19 cellular contexts compared by ENCODE assay signal in the genomic region with DNA sequence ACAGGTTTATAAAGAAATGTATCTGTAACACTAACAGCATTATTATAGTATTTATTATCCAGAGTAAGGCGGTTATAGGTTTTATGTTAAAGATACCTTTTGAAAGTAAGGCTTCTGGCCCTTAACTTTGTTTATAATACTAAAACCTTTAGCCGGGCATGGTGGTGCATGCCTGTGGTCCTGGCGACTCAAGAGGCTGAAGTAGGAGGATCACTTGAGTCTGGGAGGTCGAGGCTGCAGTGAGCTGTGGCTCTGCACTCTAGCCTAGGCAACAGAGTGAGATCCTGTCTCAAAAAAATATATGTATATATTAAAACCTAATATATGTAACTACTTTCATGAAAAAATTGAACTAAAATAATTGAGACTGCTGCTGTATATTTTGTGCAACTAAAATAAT.
DNase-seq lines count a peak whose midpoint lies in the region; ATAC-seq and TF ChIP-seq lines count a peak whose summit lies in the region.
"Had no signal": no experiment of that assay in that cellular context is flagged by ENCODE, and none has a peak within 500 bp of the region (broad histone marks: within the 10 kb centered on the region; RNA-seq: fewer than 3 reads in every experiment).

No MANE protein-coding gene starts in this region.

- H2AFZ ChIP-seq in H9 (ENCODE audit: low read length) (no peak overlapping the region), smooth muscle cell (ENCODE audit: low read depth) (no peak overlapping the region)

- H4K5ac ChIP-seq in H9 (ENCODE audit: insufficient read length, low read depth, low read length), result no peak overlapping the region

- H2BK15ac ChIP-seq in H9 (ENCODE audit: low read depth, low read length), result no peak overlapping the region

- H3K4me2 ChIP-seq in H9 (ENCODE audit: insufficient read depth, insufficient read length, low read length), result peak overlapping the region; percentile 8
- H3K4me2 ChIP-seq in smooth muscle cell, result peak overlapping the region; percentile 25

- WGBS in H9 (ENCODE audit: extremely low coverage, insufficient read length, low lambda C conversion rate), result no CpG with 5 or more reads among the region's 4 CpGs
- WGBS in smooth muscle cell (ENCODE audit: low lambda C conversion rate), result 86% methylated on average over 4 of the region's 4 CpGs

- H4K20me1 ChIP-seq in H9 (ENCODE audit: control insufficient read depth, insufficient read depth, insufficient read length) (no peaks in the 10 kb centered on the region), smooth muscle cell (ENCODE audit: low read depth) (no peaks in the 10 kb centered on the region)

- H3F3A ChIP-seq in smooth muscle cell (ENCODE audit: low read depth), result no peaks in the 10 kb centered on the region

- H2AK5ac ChIP-seq in H9 (ENCODE audit: insufficient read length, low read length), result no peak overlapping the region

- no peak overlapping the region for H4K91ac ChIP-seq in H9 (ENCODE audit: insufficient read length, low read depth, low read length)

- no peak overlapping the region for H2BK120ac ChIP-seq in H9 (ENCODE audit: low read depth, low read length, poor library complexity, severe bottlenecking)

- H3K27me3 Mint-ChIP-seq in H9 (ENCODE audit: low read depth), result no peaks in the 10 kb centered on the region
- H3K27me3 Mint-ChIP-seq: activated CD4-positive, alpha-beta memory T cell treated with anti-CD3 and anti-CD28 coated beads, Interleukin-2, amount 10 ng/mL, durations not matched to agents 7 days and 5 days; CD4-positive, alpha-beta T cell had no signal

- H3K9ac ChIP-seq in H9 (ENCODE audit: extremely low read depth, insufficient read length, low read length) (no peak overlapping the region), smooth muscle cell (ENCODE audit: low read depth) (peak overlapping the region; percentile 37)

- no peak overlapping the region for H3K27ac ChIP-seq in H9 (ENCODE audit: insufficient read length, low read depth, low read length)
- H3K27ac ChIP-seq in epithelial cell of prostate, result peak overlapping the region; percentile 69
- peak overlapping the region; percentile 76 for H3K27ac ChIP-seq in smooth muscle cell (ENCODE audit: low read depth)
- H3K27ac ChIP-seq in tibial artery, result no peak overlapping the region
- H3K27ac ChIP-seq: brain microvascular endothelial cell, vagina had no signal

- no peak overlapping the region for H3K4ac ChIP-seq in H9 (ENCODE audit: low read depth, low read length)

- H3K79me1 ChIP-seq in H9 (ENCODE audit: insufficient read depth, low read depth, low read length, poor library complexity, severe bottlenecking), result no peaks in the 10 kb centered on the region

- no peak overlapping the region for H3K56ac ChIP-seq in H9 (ENCODE audit: insufficient read length, low read depth, low read length)

- H3K4me3 ChIP-seq in smooth muscle cell (peak overlapping the region; percentile 26), tibial artery (no peak overlapping the region)
- H3K4me3 ChIP-seq: vagina had no signal

- no peak overlapping the region for H3K18ac ChIP-seq in H9 (ENCODE audit: insufficient read length, low read depth, low read length)

- no peaks in the 10 kb centered on the region for H3K23me2 ChIP-seq in H9 (ENCODE audit: insufficient read length, low read depth, low read length, poor library complexity, severe bottlenecking)

- no peak overlapping the region for H3K4me3 Mint-ChIP-seq in H9
- H3K4me3 Mint-ChIP-seq: activated CD4-positive, alpha-beta memory T cell treated with anti-CD3 and anti-CD28 coated beads, Interleukin-2, amount 10 ng/mL, durations not matched to agents 7 days and 5 days; CD4-positive, alpha-beta T cell had no signal

- H3K4me1 Mint-ChIP-seq in H9, result peaks cover 7 to 8% of the 10 kb centered on the region in 2 experiments
- H3K4me1 Mint-ChIP-seq: activated CD4-positive, alpha-beta memory T cell treated with anti-CD3 and anti-CD28 coated beads, Interleukin-2, amount 10 ng/mL, durations not matched to agents 7 days and 5 days had no signal

- H3K14ac ChIP-seq in H9 (ENCODE audit: insufficient read depth, low read length), result no peak overlapping the region

- intact Hi-C loops in tibial artery (cut with DNase I; ENCODE audit: low total_unique reads), result no loop called here

- DNase-seq in H9 (no peak), NCI-H345 (lab: John Stamatoyannopoulos, UW) (peak; percentile 70), epithelial cell of prostate (ENCODE audit: low read depth, low spot score) (no peak), smooth muscle cell (lab: John Stamatoyannopoulos, UW; ENCODE audit: unreplicated experiment) (no peak), tibial artery (no peak)
- DNase-seq: activated CD4-positive, alpha-beta memory T cell treated with anti-CD3 and anti-CD28 coated beads, Interleukin-2, amount 10 ng/mL, durations not matched to agents 7 days and 5 days; activated gamma-delta T cell treated with Interleukin-2 at 50 U/mL for 16 hours; activated T-cell treated with anti-CD3 and anti-CD28 coated beads, Interleukin-2, amount 50 U/mL, for 1 hour; brain microvascular endothelial cell; CD4-positive, alpha-beta T cell; effector CD8-positive, alpha-beta T cell; NCI-H2171; nucleus accumbens; Right ventricle myocardium superior; stimulated activated CD4-positive, alpha-beta T cell treated with anti-CD3 and anti-CD28 coated beads, Interleukin-12 subunit alpha, Interleukin-12 subunit beta, amount 100 ng/mL, for 4 hours; SW 1271 had no signal

- no peak overlapping the region for H3T11ph ChIP-seq in H9 (ENCODE audit: low read length)

- ATAC-seq in HG02588 (IDR thresholded peaks at IDR 0.05; ENCODE audit: unreplicated experiment), result no peak
- ATAC-seq in GM19035 (IDR thresholded peaks at IDR 0.05; ENCODE audit: unreplicated experiment), result no peak

- H3K27me3 ChIP-seq in H9 (ENCODE audit: insufficient read depth, low read length) (no peaks in the 10 kb centered on the region), smooth muscle cell (ENCODE audit: low read depth) (no peaks in the 10 kb centered on the region), tibial artery (no peaks in the 10 kb centered on the region)
- H3K27me3 ChIP-seq: brain microvascular endothelial cell, vagina had no signal

- H3K9me3 ChIP-seq in H9 (ENCODE audit: control insufficient read depth, low read depth, low read length), result no peaks in the 10 kb centered on the region
- no peaks in the 10 kb centered on the region for H3K9me3 ChIP-seq in smooth muscle cell (replicated peaks; ENCODE audit: low read depth)
- H3K9me3 ChIP-seq in tibial artery, result no peaks in the 10 kb centered on the region
- H3K9me3 ChIP-seq: vagina had no signal

- H3K4me1 ChIP-seq in H9 (ENCODE audit: insufficient read depth, low read length) (peaks cover 2% of the 10 kb centered on the region; the same call in 1 of the 2 replicates), smooth muscle cell (ENCODE audit: low read depth) (no peaks in the 10 kb centered on the region), tibial artery (no peaks in the 10 kb centered on the region)
- H3K4me1 ChIP-seq: vagina had no signal

- no peak overlapping the region for H2BK20ac ChIP-seq in H9 (ENCODE audit: low read depth, low read length, poor library complexity, severe bottlenecking)

- peaks cover 9 to 10% (median 9%) of the 10 kb centered on the region in 3 experiments; a peak in 6 of 7 replicates for H3K36me3 Mint-ChIP-seq in H9 (ENCODE audit: insufficient read depth in 1 of 3, low read depth in 3 of 3)

- no peak overlapping the region for H2BK5ac ChIP-seq in H9 (ENCODE audit: insufficient read length, low read length)

- no peak overlapping the region for H2BK12ac ChIP-seq in H9 (ENCODE audit: insufficient read length, low read depth, low read length)

- H3K79me2 ChIP-seq in H9 (ENCODE audit: insufficient read depth, low read length) (no peaks in the 10 kb centered on the region), smooth muscle cell (ENCODE audit: low read depth) (no peaks in the 10 kb centered on the region)

- peak overlapping the region in 1 of 3 experiments; percentile 58; a peak in 2 of 7 replicates for H3K27ac Mint-ChIP-seq in H9
- H3K27ac Mint-ChIP-seq: activated CD4-positive, alpha-beta memory T cell treated with anti-CD3 and anti-CD28 coated beads, Interleukin-2, amount 10 ng/mL, durations not matched to agents 7 days and 5 days; CD4-positive, alpha-beta T cell had no signal

- H4K8ac ChIP-seq in H9 (replicated peaks; ENCODE audit: insufficient read length, low read depth, low read length), result no peak overlapping the region

- no peak overlapping the region for H3K23ac ChIP-seq in H9 (ENCODE audit: insufficient read length, low read depth, low read length)

- TF ChIP-seq CTCF in H9 (conservative IDR thresholded peaks at IDR 0.05), result no peak
- no peak for TF ChIP-seq CTCF in smooth muscle cell (IDR thresholded peaks at IDR 0.05; ENCODE audit: borderline replicate concordance, insufficient read depth, poor library complexity, severe bottlenecking)
- no peak for TF ChIP-seq CTCF in tibial artery (IDR thresholded peaks at IDR 0.05)

- 0 out of 5 replicates have a peak, but pooled peaks cover 0 to 3% of the 10 kb centered on the region in 2 experiments for H3K9me3 Mint-ChIP-seq in H9
- H3K9me3 Mint-ChIP-seq: activated CD4-positive, alpha-beta memory T cell treated with anti-CD3 and anti-CD28 coated beads, Interleukin-2, amount 10 ng/mL, durations not matched to agents 7 days and 5 days had no signal

- H3K36me3 ChIP-seq in smooth muscle cell (ENCODE audit: low read depth), result peaks cover 3% of the 10 kb centered on the region
- H3K36me3 ChIP-seq in tibial artery, result peaks cover 0 to 13% (median 7%) of the 10 kb centered on the region in 3 donors
- H3K36me3 ChIP-seq: brain microvascular endothelial cell had no signal

Comparison
In these comparisons a context has a peak if more than half of its experiments do, and no peak if none do; other contexts are left out.
1. H3K27ac ChIP-seq: peak in epithelial cell of prostate (single experiment) and smooth muscle cell (single experiment); none in H9 (single experiment) and tibial artery (0 of 2).